8 cellular contexts compared by ENCODE assay signal in genomic region chr11:75639752-75640151, GRCh38. TPM values are rescaled to one million over a fixed set of nuclear protein-coding genes. Genes with fewer than 3 reads are reported as not detected.
DNase-seq lines count a peak whose midpoint lies in the region; ATAC-seq lines count a peak whose summit lies in the region.

No MANE protein-coding gene starts in this region.

- H3K36me3 ChIP-seq in mesendoderm (ENCODE audit: control insufficient read depth, insufficient read depth, low read length), result no peaks in the 10 kb centered on the region

- no peak overlapping the region for H3K18ac ChIP-seq in mesendoderm (ENCODE audit: low read length)

- no peaks in the 10 kb centered on the region for H3K79me2 ChIP-seq in mesendoderm (ENCODE audit: control insufficient read depth, insufficient read depth, low read length)

- H4K8ac ChIP-seq in mesendoderm (ENCODE audit: low read depth, low read length), result no peak overlapping the region

- H2BK15ac ChIP-seq in mesendoderm (replicated peaks; ENCODE audit: low read depth), result no peak overlapping the region

- H3K27ac ChIP-seq in mesendoderm (ENCODE audit: low read depth, low read length), result no peak overlapping the region

- no peak overlapping the region for H2BK120ac ChIP-seq in mesendoderm (ENCODE audit: low read depth, low read length)

- H3K4me2 ChIP-seq in mesendoderm (ENCODE audit: low read length), result no peak overlapping the region

- no peak overlapping the region for H4K5ac ChIP-seq in mesendoderm (ENCODE audit: low read length)

- no CpG with 5 or more reads among the region's 4 CpGs for WGBS in mesendoderm (ENCODE audit: extremely low coverage, insufficient coverage, low lambda C conversion rate)

- H3K79me1 ChIP-seq in mesendoderm (ENCODE audit: low read length), result no peaks in the 10 kb centered on the region

- H3K4me1 ChIP-seq in mesendoderm (ENCODE audit: control insufficient read depth, low read depth, low read length), result peaks cover 3% of the 10 kb centered on the region

- no peak overlapping the region for H3K4me3 ChIP-seq in mesendoderm (ENCODE audit: low read length)

- H3K56ac ChIP-seq in mesendoderm (ENCODE audit: low read length), result peak overlapping the region; percentile 4

- H3K9ac ChIP-seq in mesendoderm (ENCODE audit: low read length), result no peak overlapping the region

- no peak overlapping the region for H2AK5ac ChIP-seq in mesendoderm (ENCODE audit: low read length)

- no peak overlapping the region for H3K4ac ChIP-seq in mesendoderm (ENCODE audit: low read depth, low read length)

- ATAC-seq in HG03442 (IDR thresholded peaks at IDR 0.05; ENCODE audit: unreplicated experiment) (peak; percentile 43), HG02938 (IDR thresholded peaks at IDR 0.05; ENCODE audit: unreplicated experiment) (no peak), GM21529 (IDR thresholded peaks at IDR 0.05; ENCODE audit: unreplicated experiment) (no peak), HG03460 (IDR thresholded peaks at IDR 0.05; ENCODE audit: unreplicated experiment) (no peak), GM18867 (IDR thresholded peaks at IDR 0.05; ENCODE audit: unreplicated experiment) (no peak)

- H3K23ac ChIP-seq in mesendoderm (ENCODE audit: low read length), result no peak overlapping the region

- H2BK5ac ChIP-seq in mesendoderm (ENCODE audit: low read length), result no peak overlapping the region

- DNase-seq in NCI-H774 (lab: John Stamatoyannopoulos, UW), result peak; percentile 93
- DNase-seq in dermis microvascular lymphatic vessel endothelial cell (ENCODE audit: low read depth in 2 of 2), result peak; percentile 60 to 71
- DNase-seq in mesendoderm, result peak; percentile 90

- no peaks in the 10 kb centered on the region for H3K27me3 ChIP-seq in mesendoderm (ENCODE audit: insufficient read depth, low read length, poor library complexity)

RNA-seq across cellular contexts. Expression of gene MAP6, which starts 29.1 kb away (rescaled TPM):
- 0.26 and 0.51 TPM in 2 replicates for total RNA-seq in dermis microvascular lymphatic vessel endothelial cell
- 0.01 TPM for polyA plus RNA-seq in mesendoderm (2013, experiment 1 of 2)
- polyA plus RNA-seq in mesendoderm (2013, experiment 2 of 2), result 0.01 TPM
